9 cellular contexts compared by ENCODE assay signal in genomic region chr9:23826120-23826629, GRCh38. TPM values are rescaled to one million over a fixed set of nuclear protein-coding genes. Genes with fewer than 3 reads are reported as not detected.
A peak's percentile ranks its signal among the peaks of the same experiment; 100 is the strongest.
DNase-seq lines count a peak whose midpoint lies in the region; ATAC-seq and TF ChIP-seq lines count a peak whose summit lies in the region.
"Had no signal": no experiment of that assay in that cellular context is flagged by ENCODE, and none has a peak within 500 bp of the region (broad histone marks: within the 10 kb centered on the region; RNA-seq: fewer than 3 reads in every experiment).

Gene ELAVL2 (minus strand): TSS chr9:23826240. CDS start chr9:23762234, 64,006 bp downstream.

- intact Hi-C loops in activated B cell treated with CpG ODN at 0.5 μM for 24 hours (cut with micrococcal nuclease) (loop anchor here (10.0 kb wide), 1 partner anchor 1851 kb away; no protein-coding TSS in a partner anchor), left lung (cut with DNase I) (no loop called here)

- no peaks in the 10 kb centered on the region for H3K36me3 Mint-ChIP-seq in activated B cell treated with CpG ODN at 0.5 μM for 24 hours (ENCODE audit: low read depth)
- H3K36me3 Mint-ChIP-seq: activated naive CD8-positive, alpha-beta T cell had no signal

- no peak within 1 kb of the TSS for H3K27ac Mint-ChIP-seq in activated B cell treated with CpG ODN at 0.5 μM for 24 hours
- H3K27ac Mint-ChIP-seq: activated naive CD8-positive, alpha-beta T cell had no signal

- H3K27ac ChIP-seq in HUES48 (ENCODE audit: low read depth, low read length), result no peak within 1 kb of the TSS
- no peak within 1 kb of the TSS for H3K27ac ChIP-seq in left lung

- DNase-seq in BE2C (peak; percentile 98), activated B cell treated with CpG ODN at 0.5 μM for 24 hours (no peak), left lung (peak; percentile 73 to 78)
- DNase-seq in stimulated activated CD4-positive, alpha-beta T cell treated with anti-CD3 and anti-CD28 coated beads, Interleukin-1b, Interleukin-23, amount 100 ng/mL, for 48 hours, result peak; percentile 44

- TF ChIP-seq CTCF in BE2C (IDR thresholded peaks at IDR 0.05; ENCODE audit: low read depth, low read length) (no peak), activated B cell treated with CpG ODN at 0.5 μM for 24 hours (IDR thresholded peaks at IDR 0.05) (no peak), left lung (IDR thresholded peaks at IDR 0.05) (no peak)

- POLR2A ChIA-PET in activated B cell treated with CpG ODN at 0.5 μM for 24 hours (lab: Charles Lee), result no interaction called here

- peak; percentile 25 for ATAC-seq in activated B cell treated with CpG ODN at 0.5 μM for 24 hours (ENCODE audit: low read depth)
- peak; percentile 94 for ATAC-seq in left lung
- ATAC-seq in GM21529 (IDR thresholded peaks at IDR 0.05; ENCODE audit: unreplicated experiment), result no peak
- ATAC-seq in HG02884 (IDR thresholded peaks at IDR 0.05; ENCODE audit: unreplicated experiment), result no peak

- peaks cover 31% of the 10 kb centered on the region for H3K27me3 Mint-ChIP-seq in activated B cell treated with CpG ODN at 0.5 μM for 24 hours

- H3K27me3 ChIP-seq in BE2C (peaks cover 9% of the 10 kb centered on the region), HUES48 (ENCODE audit: control insufficient read depth, insufficient read depth, low read length) (peaks cover 81% of the 10 kb centered on the region), endocrine pancreas (ENCODE audit: control insufficient read depth, insufficient read depth, low read length) (peaks cover 5% of the 10 kb centered on the region), left lung (peaks cover 69 to 99% of the 10 kb centered on the region in 2 donors)

- H3K9me3 ChIP-seq in BE2C, result no peaks in the 10 kb centered on the region
- H3K9me3 ChIP-seq in HUES48 (ENCODE audit: control insufficient read depth, insufficient read depth, low read length), result no peaks in the 10 kb centered on the region
- H3K9me3 ChIP-seq in endocrine pancreas (ENCODE audit: control insufficient read depth, low read length), result no peaks in the 10 kb centered on the region
- H3K9me3 ChIP-seq in left lung, result no peaks in the 10 kb centered on the region

- H3K36me3 ChIP-seq in BE2C (no peaks in the 10 kb centered on the region), HUES48 (ENCODE audit: control insufficient read depth, insufficient read depth, low read length) (no peaks in the 10 kb centered on the region), endocrine pancreas (ENCODE audit: control insufficient read depth, insufficient read depth, low read length) (no peaks in the 10 kb centered on the region), left lung (no peaks in the 10 kb centered on the region)

- no peaks in the 10 kb centered on the region for H3K9me3 Mint-ChIP-seq in activated B cell treated with CpG ODN at 0.5 μM for 24 hours

- CTCF ChIA-PET in activated B cell treated with CpG ODN at 0.5 μM for 24 hours (lab: Charles Lee), result no interaction called here

- H3K4me3 Mint-ChIP-seq in activated B cell treated with CpG ODN at 0.5 μM for 24 hours, result no peak within 1 kb of the TSS
- H3K4me3 Mint-ChIP-seq: activated naive CD8-positive, alpha-beta T cell had no signal

- peak within 1 kb of the TSS; percentile 82 for H3K4me3 ChIP-seq in BE2C (ENCODE audit: low read depth, low read length)
- H3K4me3 ChIP-seq in HUES48 (ENCODE audit: low read depth, low read length), result peak within 1 kb of the TSS; percentile 86
- H3K4me3 ChIP-seq in endocrine pancreas (ENCODE audit: control insufficient read depth, insufficient read depth, low read length), result peak within 1 kb of the TSS; percentile 76
- peak within 1 kb of the TSS; percentile 5 to 23 for H3K4me3 ChIP-seq in left lung

- H3K4me1 ChIP-seq in BE2C (no peaks in the 10 kb centered on the region), HUES48 (ENCODE audit: control insufficient read depth, insufficient read depth, low read length) (peaks cover 33% of the 10 kb centered on the region), endocrine pancreas (ENCODE audit: control insufficient read depth, insufficient read depth, low read length) (no peaks in the 10 kb centered on the region), left lung (peaks cover 0 to 5% of the 10 kb centered on the region in 2 donors)

- H3K9ac ChIP-seq in HUES48 (ENCODE audit: low read depth, low read length), result peak within 1 kb of the TSS; percentile 10; the same call in 1 of the 2 replicates
- no peak within 1 kb of the TSS for H3K9ac ChIP-seq in endocrine pancreas (ENCODE audit: control insufficient read depth, insufficient read depth, low read length)

- no peaks in the 10 kb centered on the region for H3K4me1 Mint-ChIP-seq in activated B cell treated with CpG ODN at 0.5 μM for 24 hours

RNA-seq across cellular contexts. Expression of gene ELAVL2, which starts in this region (rescaled TPM):
- 5.3 TPM for polyA plus RNA-seq in BE2C (2012; ENCODE audit: insufficient read depth, insufficient read length, low read depth)
- total RNA-seq in activated B cell treated with CpG ODN at 0.5 μM for 24 hours, result not detected in 2 replicates
- under 1 TPM in 1 of 2 donors, not detected in 1; 0.35 TPM for total RNA-seq in left lung

Comparison
In these comparisons a context has a peak if more than half of its experiments do, and no peak if none do; other contexts are left out.
1. Peak in ATAC-seq in activated B cell treated with CpG ODN at 0.5 μM for 24 hours; RNA of the gene not detected or under 1 TPM.
2. Peak in DNase-seq, ATAC-seq and H3K4me3 ChIP-seq in left lung; RNA of the gene not detected or under 1 TPM.
3. H3K4me3 ChIP-seq: peak in every context shown above with its lines; median percentile 86 in HUES48; 82 in BE2C; 76 in endocrine pancreas; 14 in left lung.